8 cellular contexts compared by ENCODE assay signal in genomic region chr20:327946-328563, GRCh38. TPM values are rescaled to one million over a fixed set of nuclear protein-coding genes. Genes with fewer than 3 reads are reported as not detected.
A peak's percentile ranks its signal among the peaks of the same experiment; 100 is the strongest.
DNase-seq lines count a peak whose midpoint lies in the region; ATAC-seq and TF ChIP-seq lines count a peak whose summit lies in the region.

No MANE protein-coding gene starts in this region.

- peaks cover 0 to 50% (median 24%) of the 10 kb centered on the region in 12 donors for H3K4me1 ChIP-seq in heart left ventricle
- no peaks in the 10 kb centered on the region for H3K4me1 ChIP-seq in urinary bladder (ENCODE audit: insufficient read depth)

- ATAC-seq in heart left ventricle: no peak
- no peak for ATAC-seq in left cardiac atrium

- no peak for TF ChIP-seq POLR2A in heart left ventricle (IDR thresholded peaks at IDR 0.05)

- H3K36me3 ChIP-seq in heart left ventricle: no peaks in the 10 kb centered on the region
- H3K36me3 ChIP-seq in urinary bladder (ENCODE audit: insufficient read depth): no peaks in the 10 kb centered on the region

- H3K4me3 ChIP-seq in heart left ventricle (peak overlapping the region in 11 of 12 donors; percentile 58 to 98 (median 78)), urinary bladder (ENCODE audit: low read depth, low read length) (peak overlapping the region; percentile 79)

- H3K9me3 ChIP-seq in heart left ventricle: no peaks in the 10 kb centered on the region

- peaks cover 0 to 5% (median 0%) of the 10 kb centered on the region in 9 donors for H3K27me3 ChIP-seq in heart left ventricle

- intact Hi-C loops in heart left ventricle (cut with DNase I) (loop anchor here in 2 of 10 donors (2.0 to 10.0 kb wide), 2 partner anchors 31 to 53 kb away; partner anchors contain the start of gene ZCCHC3 (in 1 of the 2)), left cardiac atrium (cut with DNase I) (no loop called here)

- no peak for TF ChIP-seq CTCF in heart left ventricle (IDR thresholded peaks at IDR 0.05)

- WGBS in heart left ventricle, 4 donors: 47 to 55% (median 54%) methylated on average over 24 to 26 of the region's 26 CpGs
- 30% methylated on average over 26 of the region's 26 CpGs for WGBS in urinary bladder

- H3K27ac ChIP-seq in heart left ventricle (peak overlapping the region in 10 of 12 donors; percentile 67 to 98 (median 92)), urinary bladder (ENCODE audit: low read depth) (no peak overlapping the region)

- DNase-seq in heart left ventricle (peak in 1 of 5 donors; percentile 24), left cardiac atrium (no peak), astrocyte of the hippocampus (ENCODE audit: low read depth, low spot score) (peak; percentile 17), medulla oblongata (ENCODE audit: extremely low spot score) (peak; percentile 25), NCI-H345 treated with DMSO at 0.1 percent for 48 hours (lab: John Stamatoyannopoulos, UW; ENCODE audit: unreplicated experiment) (no peak), cortex of kidney (lab: John Stamatoyannopoulos, UW) (no peak)
- DNase-seq in activated CD4-positive, alpha-beta T cell treated with anti-CD3 and anti-CD28 coated beads for 1 hour: no peak

RNA-seq across cellular contexts. Expression of gene SOX12, which starts 2.7 kb away (rescaled TPM):
- total RNA-seq in heart left ventricle (10 to 100 TPM in 7 of 9 donors, 1 to 10 TPM in 2; 6.9 to 19.9 (median 11.5) TPM), left cardiac atrium (10 to 100 TPM in 1 of 2 donors, 1 to 10 TPM in 1; 8.1 to 11.6 TPM), urinary bladder (3.4 TPM)
- polyA plus RNA-seq in heart left ventricle (1 to 10 TPM; 5.4 to 7.2 TPM), urinary bladder (11.1 TPM)

RNA-seq across cellular contexts. Expression of gene NRSN2, which starts 18.9 kb away (rescaled TPM):
- total RNA-seq in heart left ventricle (10 to 100 TPM; 13.8 to 49.5 (median 23.4) TPM), left cardiac atrium (10 to 100 TPM; 20.6 to 34.9 TPM), urinary bladder (10.8 TPM)
- polyA plus RNA-seq in heart left ventricle (10 to 100 TPM; 32.4 to 33.2 TPM), urinary bladder (47.5 TPM)

RNA-seq across cellular contexts. Expression of gene ZCCHC3, which starts 30.7 kb away (rescaled TPM):
- total RNA-seq in heart left ventricle (10 to 100 TPM in 5 of 9 donors, 1 to 10 TPM in 4; 6.9 to 15.3 (median 11.4) TPM), left cardiac atrium (10 to 100 TPM; 11.0 to 12.2 TPM), urinary bladder (18.0 TPM)
- polyA plus RNA-seq in heart left ventricle (1 to 10 TPM; 9.2 to 9.3 TPM), urinary bladder (14.2 TPM)

RNA-seq across cellular contexts. Expression of gene C20orf96, which starts 37.5 kb away (rescaled TPM):
- total RNA-seq in heart left ventricle (1 to 10 TPM in 8 of 9 donors, under 1 TPM in 1; 0.64 to 6.6 (median 4.5) TPM), left cardiac atrium (1 to 10 TPM; 5.5 to 7.2 TPM), urinary bladder (5.0 TPM)
- polyA plus RNA-seq in heart left ventricle (1 to 10 TPM; 2.8 to 3.6 TPM), urinary bladder (6.4 TPM)

RNA-seq across cellular contexts. Expression of gene TRIB3, which starts 52.5 kb away (rescaled TPM):
- total RNA-seq in heart left ventricle (1 to 10 TPM in 7 of 9 donors, under 1 TPM in 2; 0.47 to 4.9 (median 1.2) TPM), left cardiac atrium (1 to 10 TPM; 1.4 to 3.4 TPM), urinary bladder (3.9 TPM)
- polyA plus RNA-seq in heart left ventricle (1 to 10 TPM in 1 of 2 donors, under 1 TPM in 1; 0.61 to 5.9 TPM), urinary bladder (6.3 TPM)

Comparison
In these comparisons a context has a peak if more than half of its experiments do, and no peak if none do; other contexts are left out.
1. DNase-seq: peak in astrocyte of the hippocampus (single experiment) and medulla oblongata (single experiment); none in left cardiac atrium (single experiment), NCI-H345 treated with DMSO at 0.1 percent for 48 hours (single experiment), cortex of kidney (single experiment) and activated CD4-positive, alpha-beta T cell treated with anti-CD3 and anti-CD28 coated beads for 1 hour (single experiment).